In the genomic region with DNA sequence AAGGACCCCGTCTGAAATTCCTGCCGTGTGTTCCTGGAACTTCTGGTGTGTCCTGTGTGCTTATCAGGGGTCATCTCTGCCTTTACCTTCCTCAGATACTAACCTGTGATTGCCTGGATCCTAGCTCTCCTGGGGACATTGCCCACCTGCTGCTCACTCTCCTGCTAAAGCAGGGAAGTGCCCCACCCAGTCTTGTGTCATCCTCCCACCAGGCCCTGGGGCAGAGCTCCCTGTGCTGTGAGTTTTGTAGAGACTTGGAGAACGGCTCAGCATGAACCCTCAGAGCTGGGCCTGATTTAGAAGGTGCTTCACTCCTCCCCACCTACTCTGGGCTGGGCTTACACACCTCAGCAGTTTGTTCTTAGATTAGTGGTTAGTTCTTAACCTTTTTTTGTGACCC, we compare ENCODE assay signal across 1 cellular context.
TF ChIP-seq lines count a peak whose summit lies in the region.

No MANE protein-coding gene starts in this region.

TF ChIP-seq in IMR-90, 13 proteins besides CTCF, POLR2A, EP300 and RAD21:
- no peak for TF ChIP-seq RFX5 (IDR thresholded peaks at IDR 0.05; ENCODE audit: low read depth, low read length)
- no peak for TF ChIP-seq SMC3 (IDR thresholded peaks at IDR 0.05; ENCODE audit: low read depth, low read length)
- no peak for TF ChIP-seq MAZ (IDR thresholded peaks at IDR 0.05; ENCODE audit: borderline replicate concordance, low read depth, low read length)
- no peak for TF ChIP-seq MAFK (IDR thresholded peaks at IDR 0.05; ENCODE audit: low read depth, low read length)
- no peak for TF ChIP-seq RCOR1 (IDR thresholded peaks at IDR 0.05; ENCODE audit: insufficient replicate concordance, low read length)
- no peak for TF ChIP-seq NFE2L2 (IDR thresholded peaks at IDR 0.05; ENCODE audit: low read depth, low read length)
- no peak for TF ChIP-seq MXI1 (IDR thresholded peaks at IDR 0.05; ENCODE audit: borderline replicate concordance, low read depth, low read length)
- no peak for TF ChIP-seq CEBPB (IDR thresholded peaks at IDR 0.05; ENCODE audit: low read depth, low read length)
- TF ChIP-seq, protein P1, sequence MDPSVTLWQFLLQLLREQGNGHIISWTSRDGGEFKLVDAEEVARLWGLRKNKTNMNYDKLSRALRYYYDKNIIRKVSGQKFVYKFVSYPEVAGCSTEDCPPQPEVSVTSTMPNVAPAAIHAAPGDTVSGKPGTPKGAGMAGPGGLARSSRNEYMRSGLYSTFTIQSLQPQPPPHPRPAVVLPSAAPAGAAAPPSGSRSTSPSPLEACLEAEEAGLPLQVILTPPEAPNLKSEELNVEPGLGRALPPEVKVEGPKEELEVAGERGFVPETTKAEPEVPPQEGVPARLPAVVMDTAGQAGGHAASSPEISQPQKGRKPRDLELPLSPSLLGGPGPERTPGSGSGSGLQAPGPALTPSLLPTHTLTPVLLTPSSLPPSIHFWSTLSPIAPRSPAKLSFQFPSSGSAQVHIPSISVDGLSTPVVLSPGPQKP (IDR thresholded peaks at IDR 0.05; ENCODE audit: borderline replicate concordance, low read depth, low read length) = no peak
- TF ChIP-seq, protein P2, sequence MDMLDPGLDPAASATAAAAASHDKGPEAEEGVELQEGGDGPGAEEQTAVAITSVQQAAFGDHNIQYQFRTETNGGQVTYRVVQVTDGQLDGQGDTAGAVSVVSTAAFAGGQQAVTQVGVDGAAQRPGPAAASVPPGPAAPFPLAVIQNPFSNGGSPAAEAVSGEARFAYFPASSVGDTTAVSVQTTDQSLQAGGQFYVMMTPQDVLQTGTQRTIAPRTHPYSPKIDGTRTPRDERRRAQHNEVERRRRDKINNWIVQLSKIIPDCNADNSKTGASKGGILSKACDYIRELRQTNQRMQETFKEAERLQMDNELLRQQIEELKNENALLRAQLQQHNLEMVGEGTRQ (IDR thresholded peaks at IDR 0.05; ENCODE audit: low read depth, low read length) = no peak
- TF ChIP-seq CHD1 (IDR thresholded peaks at IDR 0.05; ENCODE audit: low read depth, low read length) = no peak
- no peak for TF ChIP-seq FOS (IDR thresholded peaks at IDR 0.05; ENCODE audit: low read depth, low read length)
- no peak for TF ChIP-seq BHLHE40 (IDR thresholded peaks at IDR 0.05; ENCODE audit: low read depth, low read length)
